Comparison of ENCODE assay signal across 12 cellular contexts in genomic region chr2:45170976-45171514, GRCh38.
A peak's percentile ranks its signal among the peaks of the same experiment; 100 is the strongest.
DNase-seq lines count a peak whose midpoint lies in the region; TF ChIP-seq lines count a peak whose summit lies in the region.
"Had no signal": no experiment of that assay in that cellular context is flagged by ENCODE, and none has a peak within 500 bp of the region (broad histone marks: within the 10 kb centered on the region; RNA-seq: fewer than 3 reads in every experiment).

No MANE protein-coding gene starts in this region.

- no peak overlapping the region for H3K27ac ChIP-seq in Peyer's patch
- H3K27ac ChIP-seq: body of pancreas had no signal

- H3K4me1 ChIP-seq in Peyer's patch = peaks cover 0 to 23% (median 5%) of the 10 kb centered on the region in 4 donors

- peaks cover 78 to 89% (median 80%) of the 10 kb centered on the region in 3 donors for H3K27me3 Mint-ChIP-seq in CD14-positive monocyte (ENCODE audit: low read depth in 3 of 3)
- no peaks in the 10 kb centered on the region for H3K27me3 Mint-ChIP-seq in chondrocyte (ENCODE audit: low read depth)

- H3K4me3 Mint-ChIP-seq in CD14-positive monocyte (peak overlapping the region; percentile 24 to 77), chondrocyte (ENCODE audit: unreplicated experiment) (peak overlapping the region; percentile 57)

- no peak for TF ChIP-seq POLR2A in Peyer's patch (IDR thresholded peaks at IDR 0.05)

- H3K36me3 Mint-ChIP-seq in CD14-positive monocyte (peaks cover 3 to 4% of the 10 kb centered on the region in 2 donors), chondrocyte (ENCODE audit: low read depth) (no peaks in the 10 kb centered on the region)

- DNase-seq in CD14-positive monocyte (ENCODE audit: low spot score) (no peak), NCI-H2196 (lab: John Stamatoyannopoulos, UW; ENCODE audit: unreplicated experiment) (peak; percentile 43), chondrocyte (ENCODE audit: low spot score) (no peak), myocyte (ENCODE audit: low read depth) (peak; percentile 40), SW480 (ENCODE audit: low spot score) (no peak), Peyer's patch (no peak), GM10266 (ENCODE audit: extremely low spot score) (no peak), NCI-H524 (lab: John Stamatoyannopoulos, UW) (no peak)
- DNase-seq: activated CD4-positive, alpha-beta T cell treated with anti-CD3 and anti-CD28 coated beads, Interleukin-2, amount 50 U/mL, for 4 hours; DND-41; NCI-H2107 had no signal

- H3K9me3 ChIP-seq in Peyer's patch = no peaks in the 10 kb centered on the region
- H3K9me3 ChIP-seq: body of pancreas had no signal

- no peaks in the 10 kb centered on the region for H3K36me3 ChIP-seq in Peyer's patch

- H3K4me1 Mint-ChIP-seq in CD14-positive monocyte = peaks cover 11% of the 10 kb centered on the region
- peaks cover 51% of the 10 kb centered on the region for H3K4me1 Mint-ChIP-seq in chondrocyte (ENCODE audit: low read depth)

- H3K27me3 ChIP-seq in Peyer's patch = peaks cover 0 to 25% of the 10 kb centered on the region in 2 donors
- H3K27me3 ChIP-seq: body of pancreas had no signal

- TF ChIP-seq CTCF in CD14-positive monocyte (IDR thresholded peaks at IDR 0.05) (no peak), chondrocyte (IDR thresholded peaks at IDR 0.05) (no peak), Peyer's patch (IDR thresholded peaks at IDR 0.05) (no peak), GM10266 (IDR thresholded peaks at IDR 0.05; ENCODE audit: control insufficient read depth, insufficient read depth, low read depth, missing control alignments) (no peak)

- intact Hi-C loops in CD14-positive monocyte (cut with micrococcal nuclease) = no loop called here

- H3K9me3 Mint-ChIP-seq in CD14-positive monocyte = peaks cover 0 to 15% (median 2%) of the 10 kb centered on the region in 7 donors
- H3K9me3 Mint-ChIP-seq in chondrocyte (ENCODE audit: low read depth) = no peaks in the 10 kb centered on the region

- H3K27ac Mint-ChIP-seq in CD14-positive monocyte = no peak overlapping the region
- H3K27ac Mint-ChIP-seq in chondrocyte (ENCODE audit: unreplicated experiment) = peak overlapping the region; percentile 85

- no peak overlapping the region for H3K4me3 ChIP-seq in Peyer's patch
- H3K4me3 ChIP-seq: body of pancreas had no signal

Comparison
In these comparisons a context has a peak if more than half of its experiments do, and no peak if none do; other contexts are left out.
1. DNase-seq: peak in NCI-H2196 (single experiment) and myocyte (single experiment); none in CD14-positive monocyte (single experiment), chondrocyte (single experiment), SW480 (single experiment), Peyer's patch (0 of 3), GM10266 (single experiment) and NCI-H524 (0 of 2).